ENCODE assay signal across 1 cellular context in the genomic region with DNA sequence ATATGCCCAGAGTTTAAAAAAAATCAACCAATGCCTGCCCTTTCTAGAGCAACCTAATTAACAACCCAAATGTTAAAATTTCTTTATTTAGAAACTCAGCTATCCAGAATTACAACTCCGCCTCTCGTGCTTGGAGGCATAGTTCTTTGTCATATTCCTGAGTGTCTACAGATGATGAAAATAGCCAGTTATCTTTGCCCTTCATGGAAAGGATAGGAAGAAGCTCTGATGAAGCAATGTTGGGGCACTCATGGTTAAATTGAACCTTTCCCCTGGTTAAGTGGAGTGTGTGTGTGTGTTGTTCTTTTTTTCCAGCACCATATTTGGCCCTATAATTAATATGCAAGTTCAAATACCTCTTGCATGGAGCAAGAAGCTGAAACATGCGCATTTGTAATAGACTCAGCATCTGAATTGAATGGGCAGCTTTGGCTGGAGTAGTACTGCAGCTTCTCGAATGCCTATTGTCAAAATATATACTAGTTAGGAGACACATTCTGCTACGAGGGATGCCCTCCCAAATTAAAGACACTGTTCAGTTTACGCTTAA.
TF ChIP-seq lines count a peak whose summit lies in the region.

No MANE protein-coding gene starts in this region.

TF ChIP-seq in H1, 55 proteins besides CTCF, POLR2A, EP300 and RAD21 (continued from another document):
- no peak for TF ChIP-seq CREB1 (IDR thresholded peaks at IDR 0.05)
- no peak for TF ChIP-seq POU5F1 (IDR thresholded peaks at IDR 0.05; ENCODE audit: low read depth, low read length)
- no peak for TF ChIP-seq BACH1 (IDR thresholded peaks at IDR 0.05; ENCODE audit: low read length)
- no peak for TF ChIP-seq RBBP5 (IDR thresholded peaks at IDR 0.05; ENCODE audit: borderline replicate concordance, low read depth, low read length)
- no peak for TF ChIP-seq SP2 (IDR thresholded peaks at IDR 0.05; ENCODE audit: low read length)
- no peak for TF ChIP-seq HDAC2 (IDR thresholded peaks at IDR 0.05; ENCODE audit: borderline replicate concordance in 1 of 2, low read depth in 2 of 2, low read length in 2 of 2)
- no peak for TF ChIP-seq RFX5 (IDR thresholded peaks at IDR 0.05; ENCODE audit: borderline replicate concordance, low read depth, low read length)
- TF ChIP-seq, protein P1, sequence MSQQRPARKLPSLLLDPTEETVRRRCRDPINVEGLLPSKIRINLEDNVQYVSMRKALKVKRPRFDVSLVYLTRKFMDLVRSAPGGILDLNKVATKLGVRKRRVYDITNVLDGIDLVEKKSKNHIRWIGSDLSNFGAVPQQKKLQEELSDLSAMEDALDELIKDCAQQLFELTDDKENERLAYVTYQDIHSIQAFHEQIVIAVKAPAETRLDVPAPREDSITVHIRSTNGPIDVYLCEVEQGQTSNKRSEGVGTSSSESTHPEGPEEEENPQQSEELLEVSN (IDR thresholded peaks at IDR 0.05): no peak
- TF ChIP-seq EGR1 (IDR thresholded peaks at IDR 0.05; ENCODE audit: borderline replicate concordance, low read depth, low read length): no peak
- TF ChIP-seq, protein P2, sequence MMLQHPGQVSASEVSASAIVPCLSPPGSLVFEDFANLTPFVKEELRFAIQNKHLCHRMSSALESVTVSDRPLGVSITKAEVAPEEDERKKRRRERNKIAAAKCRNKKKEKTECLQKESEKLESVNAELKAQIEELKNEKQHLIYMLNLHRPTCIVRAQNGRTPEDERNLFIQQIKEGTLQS (IDR thresholded peaks at IDR 0.05; ENCODE audit: insufficient read depth, low read depth, low read length): no peak
- TF ChIP-seq FOSL1 (IDR thresholded peaks at IDR 0.05; ENCODE audit: insufficient read depth, low read depth, low read length): no peak
